8 cellular contexts compared by ENCODE assay signal in the genomic region with DNA sequence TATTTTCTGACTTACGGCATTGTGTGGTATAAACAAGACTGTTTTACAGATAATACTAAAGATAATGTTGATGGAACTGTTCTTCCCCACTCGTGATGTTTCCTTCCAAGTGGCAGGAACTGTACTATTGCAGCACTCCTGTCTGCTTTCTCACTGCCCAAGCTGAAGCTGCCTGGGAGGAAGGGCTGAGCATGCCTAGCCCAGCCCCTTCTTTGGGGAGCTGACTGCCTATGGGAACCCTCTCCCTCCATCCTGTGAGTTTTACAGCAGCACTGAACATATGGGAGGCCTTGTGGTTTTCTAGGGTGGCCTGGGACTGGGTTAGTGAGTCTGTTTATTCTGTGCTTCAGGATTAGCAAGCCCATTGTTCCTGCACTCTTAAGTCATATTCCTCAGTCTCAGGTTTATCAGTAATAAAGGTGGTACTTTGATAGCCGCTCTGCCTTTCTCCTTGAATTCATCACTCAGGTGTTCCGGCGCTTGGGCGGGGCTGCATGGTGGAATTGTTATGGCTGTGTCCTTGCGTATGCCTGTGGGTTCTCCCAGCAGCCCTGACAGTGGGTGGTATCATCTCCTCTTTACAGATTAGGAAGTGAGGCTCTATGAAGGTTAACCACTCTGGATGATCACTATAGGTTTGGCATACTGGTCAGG.
DNase-seq lines count a peak whose midpoint lies in the region; ATAC-seq and TF ChIP-seq lines count a peak whose summit lies in the region.

No MANE protein-coding gene starts in this region.

- WGBS in body of pancreas, 2 donors, result 80 to 93% methylated on average over 7 of the region's 7 CpGs
- 77 to 79% methylated on average over 7 of the region's 7 CpGs for WGBS in upper lobe of left lung, 2 donors

- H3K4me1 ChIP-seq in body of pancreas (peaks cover 10% of the 10 kb centered on the region), upper lobe of left lung (peaks cover 13 to 23% (median 19%) of the 10 kb centered on the region in 4 donors)

- H3K9me3 ChIP-seq in body of pancreas (no peaks in the 10 kb centered on the region), upper lobe of left lung (no peaks in the 10 kb centered on the region)

- TF ChIP-seq EP300 in upper lobe of left lung (IDR thresholded peaks at IDR 0.05), result no peak

- H3K27ac ChIP-seq in body of pancreas (no peak overlapping the region), upper lobe of left lung (peak overlapping the region in 3 of 4 donors; percentile 17 to 48 (median 43))

- TF ChIP-seq POLR2A in body of pancreas (IDR thresholded peaks at IDR 0.05), result no peak
- TF ChIP-seq POLR2A in upper lobe of left lung (IDR thresholded peaks at IDR 0.05), result no peak

- no peak for TF ChIP-seq CTCF in body of pancreas (IDR thresholded peaks at IDR 0.05)
- TF ChIP-seq CTCF in upper lobe of left lung (IDR thresholded peaks at IDR 0.05), result no peak

- ATAC-seq in body of pancreas (peak; percentile 48), upper lobe of left lung (ENCODE audit: low FRiP score in 2 of 2) (peak; percentile 65 to 82), HG03039 (IDR thresholded peaks at IDR 0.05; ENCODE audit: unreplicated experiment) (no peak)

- intact Hi-C loops in body of pancreas (cut with DNase I), result no loop called here

- H3K36me3 ChIP-seq in body of pancreas (replicated peaks in 1 of 2; ENCODE audit: insufficient read depth in 1 of 2, low read depth in 2 of 2), result no peaks in the 10 kb centered on the region
- peaks cover 0 to 6% (median 0%) of the 10 kb centered on the region in 4 donors for H3K36me3 ChIP-seq in upper lobe of left lung

- H3K4me3 ChIP-seq in body of pancreas (no peak overlapping the region), upper lobe of left lung (peak overlapping the region in 2 of 4 donors; percentile 18 to 28)

- DNase-seq in DMS 273 (lab: John Stamatoyannopoulos, UW; ENCODE audit: unreplicated experiment) (peak; percentile 55), NCI-H146 treated with DMSO at 0.1 percent for 48 hours (lab: John Stamatoyannopoulos, UW; ENCODE audit: unreplicated experiment) (peak; percentile 95), body of pancreas (peak in 2 of 4 donors; percentile 15 to 53), kidney glomerular epithelial cell (lab: John Stamatoyannopoulos, UW) (peak; percentile 49), upper lobe of left lung (no peak), middle frontal gyrus (ENCODE audit: extremely low spot score, low spot score) (no peak)
- no peak for DNase-seq in effector CD4-positive, alpha-beta T cell

- H3K27me3 ChIP-seq in body of pancreas (no peaks in the 10 kb centered on the region), upper lobe of left lung (no peaks in the 10 kb centered on the region)

Comparison
In these comparisons a context has a peak if more than half of its experiments do, and no peak if none do; other contexts are left out.
1. DNase-seq: peak in DMS 273 (single experiment), NCI-H146 treated with DMSO at 0.1 percent for 48 hours (single experiment) and kidney glomerular epithelial cell (single experiment); none in upper lobe of left lung (0 of 2), effector CD4-positive, alpha-beta T cell (single experiment) and middle frontal gyrus (single experiment).
2. H3K27ac ChIP-seq: peak in upper lobe of left lung (3 of 4); none in body of pancreas (0 of 4).